In genomic region chr6:27814665-27815424, GRCh38 we compare ENCODE assay signal across 8 cellular contexts.
DNase-seq lines count a peak whose midpoint lies in the region; ATAC-seq and TF ChIP-seq lines count a peak whose summit lies in the region.

No MANE protein-coding gene starts in this region.

- H3K9ac ChIP-seq in iPS-15b (ENCODE audit: low read depth, low read length), result peak overlapping the region; percentile 98

- 2% methylated on average over 37 to 40 of the region's 40 CpGs for WGBS in body of pancreas, 2 donors

- peak in 2 of 3 donors; percentile 32 to 64 for TF ChIP-seq POLR2A in body of pancreas (IDR thresholded peaks at IDR 0.05)

- peak overlapping the region; percentile 89 for H3K4me3 Mint-ChIP-seq in T-helper 1 cell treated with Interleukin-12 subunit alpha and Interleukin-12 subunit beta and Interleukin-4 antibody, amounts not matched to agents 30 μg/mL and 1 μg/mL, for 36 hours

- TF ChIP-seq CTCF in body of pancreas (IDR thresholded peaks at IDR 0.05), result no peak

- peaks cover 50% of the 10 kb centered on the region for H3K4me1 Mint-ChIP-seq in T-helper 1 cell treated with Interleukin-12 subunit alpha and Interleukin-12 subunit beta and Interleukin-4 antibody, amounts not matched to agents 30 μg/mL and 1 μg/mL, for 36 hours (ENCODE audit: low read depth)

- DNase-seq in ELF-1 (ENCODE audit: low read depth, low spot score), result peak; percentile 96
- DNase-seq in LoVo (ENCODE audit: low spot score), result peak; percentile 73
- peak; percentile 49 to 86 (median 66) for DNase-seq in body of pancreas
- DNase-seq in skeletal muscle cell (ENCODE audit: low read depth), result peak; percentile 84
- no peak for DNase-seq in NCI-H1105 (lab: John Stamatoyannopoulos, UW)

- no peaks in the 10 kb centered on the region for H3K36me3 ChIP-seq in body of pancreas (replicated peaks in 1 of 2; ENCODE audit: insufficient read depth in 1 of 2, low read depth in 2 of 2)
- H3K36me3 ChIP-seq in iPS-15b (ENCODE audit: control insufficient read depth, insufficient read depth, low read length), result no peaks in the 10 kb centered on the region

- H3K36me3 Mint-ChIP-seq in T-helper 1 cell treated with Interleukin-12 subunit alpha and Interleukin-12 subunit beta and Interleukin-4 antibody, amounts not matched to agents 30 μg/mL and 1 μg/mL, for 36 hours (ENCODE audit: low read depth), result peaks cover 6% of the 10 kb centered on the region

- H3K4me1 ChIP-seq in body of pancreas (peaks cover 12% of the 10 kb centered on the region), iPS-15b (ENCODE audit: control insufficient read depth, insufficient read depth, low read length) (peaks cover 6% of the 10 kb centered on the region)

- intact Hi-C loops in body of pancreas (cut with DNase I), result no loop called here

- H3K27me3 Mint-ChIP-seq in T-helper 1 cell treated with Interleukin-12 subunit alpha and Interleukin-12 subunit beta and Interleukin-4 antibody, amounts not matched to agents 30 μg/mL and 1 μg/mL, for 36 hours (ENCODE audit: low read depth), result no peaks in the 10 kb centered on the region

- no peaks in the 10 kb centered on the region for H3K9me3 Mint-ChIP-seq in T-helper 1 cell treated with Interleukin-12 subunit alpha and Interleukin-12 subunit beta and Interleukin-4 antibody, amounts not matched to agents 30 μg/mL and 1 μg/mL, for 36 hours

- no peaks in the 10 kb centered on the region for H3K9me3 ChIP-seq in body of pancreas
- no peaks in the 10 kb centered on the region for H3K9me3 ChIP-seq in iPS-15b (ENCODE audit: control insufficient read depth, insufficient read depth, low read length)

- H3K4me3 ChIP-seq in body of pancreas (no peak overlapping the region), iPS-15b (ENCODE audit: low read depth, low read length) (peak overlapping the region; percentile 84), skeletal muscle cell (ENCODE audit: low read depth, low read length) (peak overlapping the region; percentile 47)

- H3K27me3 ChIP-seq in body of pancreas, result peaks cover 0 to 6% of the 10 kb centered on the region in 2 donors
- H3K27me3 ChIP-seq in iPS-15b (ENCODE audit: control insufficient read depth, insufficient read depth, low read length), result no peaks in the 10 kb centered on the region

- H3K27ac ChIP-seq in body of pancreas, result peak overlapping the region in 1 of 4 donors; percentile 3

- ATAC-seq in GM21825 (IDR thresholded peaks at IDR 0.05; ENCODE audit: unreplicated experiment) (peak; percentile 47), body of pancreas (peak; percentile 88)

- peak overlapping the region; percentile 100 for H3K27ac Mint-ChIP-seq in T-helper 1 cell treated with Interleukin-12 subunit alpha and Interleukin-12 subunit beta and Interleukin-4 antibody, amounts not matched to agents 30 μg/mL and 1 μg/mL, for 36 hours

Comparison
In these comparisons a context has a peak if more than half of its experiments do, and no peak if none do; other contexts are left out.
1. H3K4me3 ChIP-seq: peak in iPS-15b (single experiment) and skeletal muscle cell (single experiment); none in body of pancreas (0 of 2).